22 cellular contexts compared by ENCODE assay signal in genomic region chr2:219485201-219485580, GRCh38. TPM values are rescaled to one million over a fixed set of nuclear protein-coding genes. Genes with fewer than 3 reads are reported as not detected.
DNase-seq lines count a peak whose midpoint lies in the region; ATAC-seq and TF ChIP-seq lines count a peak whose summit lies in the region.
"Had no signal": no experiment of that assay in that cellular context is flagged by ENCODE, and none has a peak within 500 bp of the region (broad histone marks: within the 10 kb centered on the region; RNA-seq: fewer than 3 reads in every experiment).

No MANE protein-coding gene starts in this region.

- H3K4me3 ChIP-seq in left ventricle myocardium inferior: no peak overlapping the region
- H3K4me3 ChIP-seq in endocrine pancreas (ENCODE audit: control insufficient read depth, insufficient read depth, low read length): peak overlapping the region; percentile 63
- peak overlapping the region; percentile 24 to 46 for H3K4me3 ChIP-seq in vagina
- H3K4me3 ChIP-seq: lung had no signal

- H3K27me3 ChIP-seq in left ventricle myocardium inferior (ENCODE audit: low read depth): peaks cover 81% of the 10 kb centered on the region
- H3K27me3 ChIP-seq in endocrine pancreas (ENCODE audit: control insufficient read depth, insufficient read depth, low read length): no peaks in the 10 kb centered on the region
- H3K27me3 ChIP-seq in vagina: no peaks in the 10 kb centered on the region

- peak overlapping the region; percentile 38 for H3K9ac ChIP-seq in endocrine pancreas (ENCODE audit: control insufficient read depth, insufficient read depth, low read length)

- no peak for DNase-seq in left ventricle myocardium inferior
- DNase-seq in left ventricle myocardium superior: no peak
- DNase-seq in naive B cell: no peak
- DNase-seq in vagina (ENCODE audit: extremely low spot score in 2 of 2): no peak
- no peak for DNase-seq in MCF 10A (ENCODE audit: unreplicated experiment)
- DNase-seq: activated CD8-positive, alpha-beta T cell treated with anti-CD3 and anti-CD28 coated beads for 36 hours; activated gamma-delta T cell; activated T-cell treated with anti-CD3 and anti-CD28 coated beads for 4 hours; AML-193; COR-L47; hippocampal formation; kidney; NCI-H2029 treated with DMSO at 0.1 percent for 48 hours; NCI-H446; PC-3; SIG-M5; small intestine; stimulated activated CD4-positive, alpha-beta T cell treated with anti-CD3 and anti-CD28 coated beads, Interleukin-2, amount 100 ng/mL, for 24 hours had no signal

- peaks cover 4 to 8% (median 6%) of the 10 kb centered on the region in 3 donors for H3K4me1 Mint-ChIP-seq in naive B cell
- H3K4me1 Mint-ChIP-seq in MCF 10A (ENCODE audit: insufficient read depth, unreplicated experiment): no peaks in the 10 kb centered on the region

- ATAC-seq in left ventricle myocardium superior: no peak
- no peak for ATAC-seq in naive B cell (ENCODE audit: low read depth in 2 of 2)
- no peak for ATAC-seq in HG03135 (IDR thresholded peaks at IDR 0.05; ENCODE audit: unreplicated experiment)
- no peak for ATAC-seq in SK-N-SH treated with all-trans-retinoic acid at 6 μM for 48 hours

- intact Hi-C loops in left ventricle myocardium inferior (cut with micrococcal nuclease): no loop called here
- intact Hi-C loops in left ventricle myocardium superior (cut with micrococcal nuclease): no loop called here
- intact Hi-C loops in vagina (cut with DNase I): no loop called here
- intact Hi-C loops in MCF 10A (cut with micrococcal nuclease): no loop called here

- H3K4me3 Mint-ChIP-seq in naive B cell (peak overlapping the region in 6 of 8 donors; percentile 21 to 90 (median 44)), MCF 10A (ENCODE audit: unreplicated experiment) (no peak overlapping the region)
- H3K4me3 Mint-ChIP-seq: activated CD8-positive, alpha-beta T cell treated with anti-CD3 and anti-CD28 coated beads for 36 hours had no signal

- POLR2A ChIA-PET in MCF 10A (lab: Yijun Ruan, JAX): no interaction called here

- H3K9me3 Mint-ChIP-seq in naive B cell (no peaks in the 10 kb centered on the region), MCF 10A (ENCODE audit: unreplicated experiment) (no peaks in the 10 kb centered on the region)
- H3K9me3 Mint-ChIP-seq: activated CD8-positive, alpha-beta T cell treated with anti-CD3 and anti-CD28 coated beads for 36 hours had no signal

- CTCF ChIA-PET in MCF 10A (lab: Yijun Ruan, JAX): interaction anchor here (1.2 to 2.0 kb wide), 4 partner anchors 9 to 45 kb away, joined by 3 to 8 read pairs (median 6); no protein-coding TSS in a partner anchor

- H3K27ac ChIP-seq in left ventricle myocardium inferior (replicated peaks) (peak overlapping the region; percentile 16), vagina (peak overlapping the region; percentile 33)

- no peaks in the 10 kb centered on the region for H3K36me3 Mint-ChIP-seq in naive B cell
- peaks cover 6% of the 10 kb centered on the region for H3K36me3 Mint-ChIP-seq in MCF 10A (ENCODE audit: insufficient read depth, unreplicated experiment)

- no peak overlapping the region for H3K27ac Mint-ChIP-seq in naive B cell
- no peak overlapping the region for H3K27ac Mint-ChIP-seq in MCF 10A (ENCODE audit: low read depth, unreplicated experiment)
- H3K27ac Mint-ChIP-seq: activated CD8-positive, alpha-beta T cell treated with anti-CD3 and anti-CD28 coated beads for 36 hours had no signal

- TF ChIP-seq POLR2A in vagina (IDR thresholded peaks at IDR 0.05): no peak

- H3K9me3 ChIP-seq in left ventricle myocardium inferior (replicated peaks): no peaks in the 10 kb centered on the region
- no peaks in the 10 kb centered on the region for H3K9me3 ChIP-seq in endocrine pancreas (ENCODE audit: control insufficient read depth, low read length)
- H3K9me3 ChIP-seq in vagina: no peaks in the 10 kb centered on the region

- H3K27me3 Mint-ChIP-seq in naive B cell (peaks cover 37 to 89% (median 77%) of the 10 kb centered on the region in 3 donors), MCF 10A (ENCODE audit: insufficient read depth, unreplicated experiment) (no peaks in the 10 kb centered on the region)

- BruUV-seq in MCF 10A (replicated peaks; lab: Mats Ljungman, UMichigan): no TSS peak

- peaks cover 44% of the 10 kb centered on the region for H3K4me1 ChIP-seq in left ventricle myocardium inferior
- H3K4me1 ChIP-seq in endocrine pancreas (ENCODE audit: control insufficient read depth, insufficient read depth, low read length): no peaks in the 10 kb centered on the region
- H3K4me1 ChIP-seq in vagina: peaks cover 24% of the 10 kb centered on the region

- TF ChIP-seq CTCF in left ventricle myocardium inferior (IDR thresholded peaks at IDR 0.05; ENCODE audit: borderline replicate concordance): no peak
- no peak for TF ChIP-seq CTCF in vagina (IDR thresholded peaks at IDR 0.05)
- no peak for TF ChIP-seq CTCF in MCF 10A (IDR thresholded peaks at IDR 0.05; ENCODE audit: unreplicated experiment)

- peaks cover 43% of the 10 kb centered on the region for H3K36me3 ChIP-seq in left ventricle myocardium inferior
- no peaks in the 10 kb centered on the region for H3K36me3 ChIP-seq in endocrine pancreas (ENCODE audit: control insufficient read depth, insufficient read depth, low read length)
- no peaks in the 10 kb centered on the region for H3K36me3 ChIP-seq in vagina

TF ChIP-seq in SK-N-SH treated with all-trans-retinoic acid at 6 μM for 48 hours, 23 proteins besides CTCF, POLR2A, EP300 and RAD21 (continues in another document):
- no peak for TF ChIP-seq ZNF8 (CRISPR knock-in tag; IDR thresholded peaks at IDR 0.05)
- TF ChIP-seq RARB (CRISPR knock-in tag; IDR thresholded peaks at IDR 0.05): no peak
- no peak for TF ChIP-seq ARNTL (CRISPR knock-in tag; IDR thresholded peaks at IDR 0.05; ENCODE audit: borderline replicate concordance, low read depth)
- TF ChIP-seq ZNF565 (CRISPR knock-in tag; conservative IDR thresholded peaks at IDR 0.05; ENCODE audit: low read depth): no peak
- no peak for TF ChIP-seq PPARA (CRISPR knock-in tag; IDR thresholded peaks at IDR 0.05; ENCODE audit: borderline replicate concordance)
- no peak for TF ChIP-seq CREB5 (CRISPR knock-in tag; IDR thresholded peaks at IDR 0.05; ENCODE audit: low read depth)
- no peak for TF ChIP-seq ESRRG (CRISPR knock-in tag; IDR thresholded peaks at IDR 0.05)
- TF ChIP-seq PATZ1 (CRISPR knock-in tag; IDR thresholded peaks at IDR 0.05; ENCODE audit: borderline replicate concordance): no peak
- no peak for TF ChIP-seq TOX (CRISPR knock-in tag; IDR thresholded peaks at IDR 0.05; ENCODE audit: borderline replicate concordance)

RNA-seq across cellular contexts. Expression of gene GMPPA, which starts 13.5 kb away (rescaled TPM):
- total RNA-seq in left ventricle myocardium inferior: 22.0 TPM
- 21.6 TPM for total RNA-seq in left ventricle myocardium superior
- polyA plus RNA-seq in naive B cell (ENCODE audit: low read depth in 6 of 6): 10 to 100 TPM; 18.2 to 38.8 (median 22.9) TPM
- total RNA-seq in vagina: 35.4 TPM
- 70.7 and 80.2 TPM in 2 replicates for total RNA-seq in MCF 10A (2022)

RNA-seq across cellular contexts. Expression of gene ASIC4, which starts 29.1 kb away (rescaled TPM):
- total RNA-seq in left ventricle myocardium inferior: not detected
- not detected for total RNA-seq in left ventricle myocardium superior
- not detected for polyA plus RNA-seq in naive B cell (ENCODE audit: low read depth in 6 of 6)
- total RNA-seq in vagina: not detected
- total RNA-seq in MCF 10A (2022): 0.17 TPM in 1 of 2 replicates, not detected in the other
- total RNA-seq: activated CD8-positive, alpha-beta T cell treated with anti-CD3 and anti-CD28 coated beads for 36 hours; kidney had no signal

RNA-seq across cellular contexts. Expression of gene SPEG, which starts 50.5 kb away (rescaled TPM):
- 145 TPM for total RNA-seq in left ventricle myocardium inferior
- total RNA-seq in left ventricle myocardium superior: 111 TPM
- under 1 TPM in 1 of 6 donors, not detected in 5; 0.18 TPM for polyA plus RNA-seq in naive B cell (ENCODE audit: low read depth in 6 of 6)
- total RNA-seq in vagina: 28.2 TPM
- 23.3 and 25.7 TPM in 2 replicates for total RNA-seq in MCF 10A (2022)

RNA-seq across cellular contexts. Expression of gene CHPF, which starts 58.4 kb away (rescaled TPM):
- 104 TPM for total RNA-seq in left ventricle myocardium inferior
- total RNA-seq in left ventricle myocardium superior: 93.1 TPM
- polyA plus RNA-seq in naive B cell (ENCODE audit: low read depth in 6 of 6): 1 to 10 TPM in 1 of 6 donors, under 1 TPM in 5; 0.17 to 5.0 (median 0.41) TPM
- total RNA-seq in vagina: 41.5 TPM
- 81.2 and 105 TPM in 2 replicates for total RNA-seq in MCF 10A (2022)

RNA-seq across cellular contexts. Expression of gene TMEM198, which starts 58.6 kb away (rescaled TPM):
- total RNA-seq in left ventricle myocardium inferior (2.5 TPM), left ventricle myocardium superior (1.7 TPM), vagina (1.5 TPM), MCF 10A (2022) (5.3 and 6.3 TPM in 2 replicates)
- polyA plus RNA-seq in naive B cell (ENCODE audit: low read depth in 6 of 6): 1 to 10 TPM in 1 of 6 donors, not detected in 5; 1.2 TPM
